ENCODE assay signal across 1 cellular context in the genomic region with DNA sequence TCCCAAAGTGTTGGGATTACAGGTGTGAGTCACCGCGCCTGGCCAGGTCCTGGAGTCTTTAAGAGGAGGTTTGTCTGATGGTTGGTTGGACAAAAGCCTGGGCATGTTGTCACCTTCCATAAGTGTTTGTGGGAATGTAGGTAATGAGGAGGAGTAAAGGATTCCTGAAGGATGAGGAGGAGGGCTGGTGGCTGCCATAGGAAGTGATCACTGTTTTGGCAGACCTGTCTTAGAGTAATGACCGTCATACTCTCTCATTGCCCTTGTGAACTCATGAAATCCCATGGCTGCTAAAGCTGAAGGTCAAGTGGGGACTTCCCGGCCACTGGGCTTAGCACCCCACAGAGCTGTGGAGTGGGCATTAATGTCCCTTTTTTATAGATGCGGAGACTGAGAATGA.
TF ChIP-seq lines count a peak whose summit lies in the region.

No MANE protein-coding gene starts in this region.

TF ChIP-seq in IMR-90, 13 proteins besides CTCF, POLR2A, EP300 and RAD21 (continued from another document):
- TF ChIP-seq, protein P1, sequence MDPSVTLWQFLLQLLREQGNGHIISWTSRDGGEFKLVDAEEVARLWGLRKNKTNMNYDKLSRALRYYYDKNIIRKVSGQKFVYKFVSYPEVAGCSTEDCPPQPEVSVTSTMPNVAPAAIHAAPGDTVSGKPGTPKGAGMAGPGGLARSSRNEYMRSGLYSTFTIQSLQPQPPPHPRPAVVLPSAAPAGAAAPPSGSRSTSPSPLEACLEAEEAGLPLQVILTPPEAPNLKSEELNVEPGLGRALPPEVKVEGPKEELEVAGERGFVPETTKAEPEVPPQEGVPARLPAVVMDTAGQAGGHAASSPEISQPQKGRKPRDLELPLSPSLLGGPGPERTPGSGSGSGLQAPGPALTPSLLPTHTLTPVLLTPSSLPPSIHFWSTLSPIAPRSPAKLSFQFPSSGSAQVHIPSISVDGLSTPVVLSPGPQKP (IDR thresholded peaks at IDR 0.05; ENCODE audit: borderline replicate concordance, low read depth, low read length): no peak
- no peak for TF ChIP-seq BHLHE40 (IDR thresholded peaks at IDR 0.05; ENCODE audit: low read depth, low read length)
- TF ChIP-seq SMC3 (IDR thresholded peaks at IDR 0.05; ENCODE audit: low read depth, low read length): no peak
- no peak for TF ChIP-seq MAZ (IDR thresholded peaks at IDR 0.05; ENCODE audit: borderline replicate concordance, low read depth, low read length)
- TF ChIP-seq, protein P2, sequence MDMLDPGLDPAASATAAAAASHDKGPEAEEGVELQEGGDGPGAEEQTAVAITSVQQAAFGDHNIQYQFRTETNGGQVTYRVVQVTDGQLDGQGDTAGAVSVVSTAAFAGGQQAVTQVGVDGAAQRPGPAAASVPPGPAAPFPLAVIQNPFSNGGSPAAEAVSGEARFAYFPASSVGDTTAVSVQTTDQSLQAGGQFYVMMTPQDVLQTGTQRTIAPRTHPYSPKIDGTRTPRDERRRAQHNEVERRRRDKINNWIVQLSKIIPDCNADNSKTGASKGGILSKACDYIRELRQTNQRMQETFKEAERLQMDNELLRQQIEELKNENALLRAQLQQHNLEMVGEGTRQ (IDR thresholded peaks at IDR 0.05; ENCODE audit: low read depth, low read length): no peak
- no peak for TF ChIP-seq CEBPB (IDR thresholded peaks at IDR 0.05; ENCODE audit: low read depth, low read length)
- no peak for TF ChIP-seq CHD1 (IDR thresholded peaks at IDR 0.05; ENCODE audit: low read depth, low read length)
- TF ChIP-seq RCOR1 (IDR thresholded peaks at IDR 0.05; ENCODE audit: insufficient replicate concordance, low read length): no peak
